In genomic region chr22:43861529-43861928, GRCh38 we compare ENCODE assay signal across 1 cellular context.
TF ChIP-seq lines count a peak whose summit lies in the region.

No MANE protein-coding gene starts in this region.

TF ChIP-seq in HEK293, 187 proteins besides CTCF, POLR2A, EP300 and RAD21 (continued from another document):
- 0 out of 2 replicates have a peak, but pooled peaks have one; percentile 18 for TF ChIP-seq SP7 (tag by site-specific recombination; IDR thresholded peaks at IDR 0.05)
- 0 out of 2 replicates have a peak, but pooled peaks have one; percentile 0 for TF ChIP-seq ZBTB8A (tag by site-specific recombination; IDR thresholded peaks at IDR 0.05)
- TF ChIP-seq ZIC2 (tag by site-specific recombination; IDR thresholded peaks at IDR 0.05) = no peak
- no peak for TF ChIP-seq PRDM6 (tag by site-specific recombination; IDR thresholded peaks at IDR 0.05)
- no peak for TF ChIP-seq ZNF394 (tag by site-specific recombination; IDR thresholded peaks at IDR 0.05; ENCODE audit: borderline replicate concordance)
- peak; percentile 98 for TF ChIP-seq ZNF768 (tag by site-specific recombination; IDR thresholded peaks at IDR 0.05)
- TF ChIP-seq EGR2 (tag by site-specific recombination; IDR thresholded peaks at IDR 0.05; ENCODE audit: low read depth) = no peak
- TF ChIP-seq ZNF19 (tag by site-specific recombination; IDR thresholded peaks at IDR 0.05; ENCODE audit: low read depth) = no peak
- TF ChIP-seq ZNF114 (tag by site-specific recombination; IDR thresholded peaks at IDR 0.05) = no peak
- TF ChIP-seq ZEB2 (tag by site-specific recombination; IDR thresholded peaks at IDR 0.05) = no peak
- TF ChIP-seq ZNF626 (tag by site-specific recombination; IDR thresholded peaks at IDR 0.05) = no peak
- TF ChIP-seq ZNF658 (tag by site-specific recombination; IDR thresholded peaks at IDR 0.05) = no peak
- no peak for TF ChIP-seq HOXA7 (CRISPR knock-in tag; IDR thresholded peaks at IDR 0.05; ENCODE audit: borderline replicate concordance)
- no peak for TF ChIP-seq GLI4 (tag by site-specific recombination; IDR thresholded peaks at IDR 0.05)
- no peak for TF ChIP-seq ZNF571 (tag by site-specific recombination; IDR thresholded peaks at IDR 0.05)
- no peak for TF ChIP-seq ZNF501 (tag by site-specific recombination; IDR thresholded peaks at IDR 0.05)
- TF ChIP-seq ZBTB44 (tag by site-specific recombination; IDR thresholded peaks at IDR 0.05) = no peak
- TF ChIP-seq MEIS1 (CRISPR knock-in tag; IDR thresholded peaks at IDR 0.05; ENCODE audit: borderline replicate concordance) = no peak
- TF ChIP-seq ZNF248 (tag by site-specific recombination; IDR thresholded peaks at IDR 0.05) = no peak
- TF ChIP-seq ZNF223 (tag by site-specific recombination; IDR thresholded peaks at IDR 0.05) = no peak
- TF ChIP-seq ZNF169 (tag by site-specific recombination; IDR thresholded peaks at IDR 0.05) = no peak
- TF ChIP-seq GLIS1 (tag by site-specific recombination; IDR thresholded peaks at IDR 0.05) = no peak
- no peak for TF ChIP-seq ZNF560 (tag by site-specific recombination; IDR thresholded peaks at IDR 0.05; ENCODE audit: borderline replicate concordance)
- no peak for TF ChIP-seq AEBP2 (tag by site-specific recombination; IDR thresholded peaks at IDR 0.05; ENCODE audit: borderline replicate concordance)
- TF ChIP-seq ZNF664 (tag by site-specific recombination; IDR thresholded peaks at IDR 0.05) = no peak
- no peak for TF ChIP-seq ZNF785 (tag by site-specific recombination; IDR thresholded peaks at IDR 0.05)
- no peak for TF ChIP-seq ZNF701 (tag by site-specific recombination; IDR thresholded peaks at IDR 0.05)
- TF ChIP-seq ZNF221 (tag by site-specific recombination; IDR thresholded peaks at IDR 0.05; ENCODE audit: borderline replicate concordance) = no peak
- TF ChIP-seq ZBTB10 (tag by site-specific recombination; IDR thresholded peaks at IDR 0.05) = no peak
- no peak for TF ChIP-seq ZNF274 (IDR thresholded peaks at IDR 0.05; ENCODE audit: low read length)
- no peak for TF ChIP-seq ZNF274 (tag by site-specific recombination; IDR thresholded peaks at IDR 0.05; ENCODE audit: borderline replicate concordance)
- no peak for TF ChIP-seq ZSCAN23 (tag by site-specific recombination; IDR thresholded peaks at IDR 0.05)
- TF ChIP-seq ZNF18 (tag by site-specific recombination; IDR thresholded peaks at IDR 0.05) = no peak
- no peak for TF ChIP-seq ZNF555 (tag by site-specific recombination; conservative IDR thresholded peaks at IDR 0.05)
- TF ChIP-seq OVOL3 (tag by site-specific recombination; IDR thresholded peaks at IDR 0.05) = no peak
- no peak for TF ChIP-seq ZFP3 (tag by site-specific recombination; IDR thresholded peaks at IDR 0.05; ENCODE audit: low read depth)
- no peak for TF ChIP-seq ZNF121 (tag by site-specific recombination; IDR thresholded peaks at IDR 0.05)
- TF ChIP-seq KLF8 (tag by site-specific recombination; IDR thresholded peaks at IDR 0.05) = peak; percentile 16; the same call in 1 of the 2 replicates
- TF ChIP-seq ZNF830 (tag by site-specific recombination; IDR thresholded peaks at IDR 0.05; ENCODE audit: low read depth) = no peak
- TF ChIP-seq ZNF624 (tag by site-specific recombination; IDR thresholded peaks at IDR 0.05) = no peak
- no peak for TF ChIP-seq ZSCAN5A (tag by site-specific recombination; IDR thresholded peaks at IDR 0.05)
- no peak for TF ChIP-seq ZNF266 (tag by site-specific recombination; IDR thresholded peaks at IDR 0.05; ENCODE audit: low read depth)
- no peak for TF ChIP-seq ZNF596 (tag by site-specific recombination; IDR thresholded peaks at IDR 0.05)
- TF ChIP-seq ZNF335 (tag by site-specific recombination; conservative IDR thresholded peaks at IDR 0.05) = 0 out of 2 replicates have a peak, but pooled peaks have one; percentile 21
- TF ChIP-seq RBAK (tag by site-specific recombination; IDR thresholded peaks at IDR 0.05) = no peak
- no peak for TF ChIP-seq ZNF529 (tag by site-specific recombination; IDR thresholded peaks at IDR 0.05; ENCODE audit: insufficient replicate concordance)
- no peak for TF ChIP-seq ZNF645 (tag by site-specific recombination; IDR thresholded peaks at IDR 0.05)
